ENCODE assay signal across 27 cellular contexts in the genomic region with DNA sequence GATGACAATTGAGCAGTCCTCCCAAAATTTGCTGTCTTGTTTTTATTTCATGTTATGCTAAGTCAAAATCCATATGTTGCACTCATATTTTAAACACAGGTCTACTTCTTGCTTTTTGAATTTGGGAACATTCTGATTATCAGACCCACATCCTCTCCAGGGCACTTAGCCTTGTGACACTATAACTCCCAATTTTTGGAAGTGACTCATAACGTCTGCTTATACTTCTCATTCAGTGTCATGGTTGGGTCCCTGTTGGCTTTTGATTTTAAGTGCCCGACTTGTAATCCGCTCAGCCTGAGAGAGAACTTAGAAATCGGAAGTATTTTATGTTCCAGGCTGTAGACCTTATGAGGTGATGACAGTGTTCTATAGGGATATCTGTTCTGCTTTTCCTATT.
"Had no signal": no experiment of that assay in that cellular context is flagged by ENCODE, and none has a peak within 500 bp of the region (broad histone marks: within the 10 kb centered on the region; RNA-seq: fewer than 3 reads in every experiment).

No MANE protein-coding gene starts in this region.

- H3K9me3 Mint-ChIP-seq: activated CD4-positive, alpha-beta memory T cell treated with anti-CD3 and anti-CD28 coated beads, Interleukin-2, amount 10 ng/mL, durations not matched to agents 7 days and 5 days; activated CD4-positive, alpha-beta T cell treated with anti-CD3 and anti-CD28 coated beads, Interleukin-2, amount 10 ng/mL, durations not matched to agents 7 days and 5 days; activated T-cell treated with anti-CD3 and anti-CD28 coated beads, Interleukin-2, amount 50 U/mL, for 24 hours; activated T-helper 17 cell treated with anti-CD3 and anti-CD28 coated beads, Interleukin-2, amount 50 U/mL, for 72 hours; central memory CD8-positive, alpha-beta T cell had no signal

- H3K36me3 Mint-ChIP-seq: activated naive CD8-positive, alpha-beta T cell had no signal

- H3K27me3 Mint-ChIP-seq: activated CD4-positive, alpha-beta memory T cell treated with anti-CD3 and anti-CD28 coated beads, Interleukin-2, amount 10 ng/mL, durations not matched to agents 7 days and 5 days; activated CD4-positive, alpha-beta T cell treated with anti-CD3 and anti-CD28 coated beads, Interleukin-2, amount 10 ng/mL, durations not matched to agents 7 days and 5 days; activated T-cell treated with anti-CD3 and anti-CD28 coated beads, Interleukin-2, amount 50 U/mL, for 24 hours; central memory CD8-positive, alpha-beta T cell; effector memory CD8-positive, alpha-beta T cell had no signal

- DNase-seq: activated CD4-positive, alpha-beta memory T cell treated with anti-CD3 and anti-CD28 coated beads, Interleukin-2, amount 10 ng/mL, durations not matched to agents 7 days and 5 days; activated CD4-positive, alpha-beta T cell treated with anti-CD3 and anti-CD28 coated beads for 4 hours; activated CD4-positive, alpha-beta T cell treated with anti-CD3 and anti-CD28 coated beads, Interleukin-2, amount 10 ng/mL, durations not matched to agents 7 days and 5 days; activated CD4-positive, alpha-beta T cell treated with anti-CD3 and anti-CD28 coated beads, Interleukin-2, amount 50 U/mL, for 4 hours; activated CD4-positive, CD25-positive, alpha-beta regulatory T cell; activated CD4-positive, CD25-positive, alpha-beta regulatory T cell treated with anti-CD3 and anti-CD28 coated beads, Interleukin-2, amount 50 U/mL, for 72 hours; activated CD8-positive, alpha-beta memory T cell treated with anti-CD3 and anti-CD28 coated beads, Interleukin-2, amount 50 U/mL, for 48 hours; activated effector memory CD4-positive, alpha-beta T cell treated with Interleukin-2 at 50 U/mL for 16 hours; activated gamma-delta T cell treated with Interleukin-2 at 50 U/mL for 16 hours; activated naive CD4-positive, alpha-beta T cell treated with anti-CD3 and anti-CD28 coated beads, Interleukin-2, amount 50 U/mL, for 16 hours; activated naive CD4-positive, alpha-beta T cell treated with Interleukin-2 at 50 U/mL for 16 hours; activated T-cell treated with anti-CD3 and anti-CD28 coated beads for 4 hours; activated T-cell treated with anti-CD3 and anti-CD28 coated beads, Interleukin-2, amount 50 U/mL, for 24 hours; amniotic stem cell; anterior cingulate cortex; brain microvascular endothelial cell; dermis blood vessel endothelial cell; effector CD4-positive, alpha-beta T cell; effector memory CD8-positive, alpha-beta T cell; esophagus squamous epithelium; foreskin melanocyte; T-helper 2 cell had no signal

- H3K27ac Mint-ChIP-seq: activated CD4-positive, alpha-beta memory T cell treated with anti-CD3 and anti-CD28 coated beads, Interleukin-2, amount 10 ng/mL, durations not matched to agents 7 days and 5 days; activated CD4-positive, alpha-beta T cell treated with anti-CD3 and anti-CD28 coated beads, Interleukin-2, amount 10 ng/mL, durations not matched to agents 7 days and 5 days; activated naive CD8-positive, alpha-beta T cell; activated T-cell treated with anti-CD3 and anti-CD28 coated beads, Interleukin-2, amount 50 U/mL, for 24 hours; activated T-helper 17 cell treated with anti-CD3 and anti-CD28 coated beads, Interleukin-2, amount 50 U/mL, for 72 hours; effector memory CD8-positive, alpha-beta T cell had no signal

- H3K4me3 Mint-ChIP-seq: activated CD4-positive, alpha-beta memory T cell treated with anti-CD3 and anti-CD28 coated beads, Interleukin-2, amount 10 ng/mL, durations not matched to agents 7 days and 5 days; activated CD4-positive, alpha-beta T cell treated with anti-CD3 and anti-CD28 coated beads, Interleukin-2, amount 10 ng/mL, durations not matched to agents 7 days and 5 days; activated naive CD8-positive, alpha-beta T cell; activated T-cell treated with anti-CD3 and anti-CD28 coated beads, Interleukin-2, amount 50 U/mL, for 24 hours; activated T-helper 17 cell treated with anti-CD3 and anti-CD28 coated beads, Interleukin-2, amount 50 U/mL, for 72 hours; central memory CD8-positive, alpha-beta T cell; effector memory CD8-positive, alpha-beta T cell had no signal

- ATAC-seq: activated T-helper 17 cell treated with anti-CD3 and anti-CD28 coated beads, Interleukin-2, amount 50 U/mL, for 72 hours; effector memory CD8-positive, alpha-beta T cell; gastroesophageal sphincter; heart right ventricle had no signal

- H3K4me1 Mint-ChIP-seq: activated CD4-positive, alpha-beta memory T cell treated with anti-CD3 and anti-CD28 coated beads, Interleukin-2, amount 10 ng/mL, durations not matched to agents 7 days and 5 days; activated CD4-positive, alpha-beta T cell treated with anti-CD3 and anti-CD28 coated beads, Interleukin-2, amount 10 ng/mL, durations not matched to agents 7 days and 5 days; activated T-helper 17 cell treated with anti-CD3 and anti-CD28 coated beads, Interleukin-2, amount 50 U/mL, for 72 hours; central memory CD8-positive, alpha-beta T cell had no signal
